1 cellular context compared by ENCODE assay signal in genomic region chr1:76961181-76961580, GRCh38.
TF ChIP-seq lines count a peak whose summit lies in the region.

No MANE protein-coding gene starts in this region.

TF ChIP-seq in SK-N-SH, 30 proteins besides CTCF, POLR2A, EP300 and RAD21 (continued from another document):
- TF ChIP-seq MAX (IDR thresholded peaks at IDR 0.05; ENCODE audit: low read depth) (0 out of 2 replicates have a peak, but pooled peaks have one; percentile 37), ELF1 (IDR thresholded peaks at IDR 0.05) (no peak), TEAD4 (IDR thresholded peaks at IDR 0.05; ENCODE audit: borderline replicate concordance, insufficient read depth) (0 out of 2 replicates have a peak, but pooled peaks have one; percentile 22), CHD2 (IDR thresholded peaks at IDR 0.05; ENCODE audit: low read length, partially characterized antibody) (no peak), NFIC (IDR thresholded peaks at IDR 0.05; ENCODE audit: borderline replicate concordance) (no peak), FOSL2 (IDR thresholded peaks at IDR 0.05; ENCODE audit: borderline replicate concordance, low read depth) (peak; percentile 49; the same call in 1 of the 2 replicates), GABPA (IDR thresholded peaks at IDR 0.05; ENCODE audit: low read depth) (no peak), RCOR1 (IDR thresholded peaks at IDR 0.05; ENCODE audit: low read length) (no peak)
- TF ChIP-seq, protein P1, sequence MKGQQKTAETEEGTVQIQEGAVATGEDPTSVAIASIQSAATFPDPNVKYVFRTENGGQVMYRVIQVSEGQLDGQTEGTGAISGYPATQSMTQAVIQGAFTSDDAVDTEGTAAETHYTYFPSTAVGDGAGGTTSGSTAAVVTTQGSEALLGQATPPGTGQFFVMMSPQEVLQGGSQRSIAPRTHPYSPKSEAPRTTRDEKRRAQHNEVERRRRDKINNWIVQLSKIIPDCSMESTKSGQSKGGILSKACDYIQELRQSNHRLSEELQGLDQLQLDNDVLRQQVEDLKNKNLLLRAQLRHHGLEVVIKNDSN (IDR thresholded peaks at IDR 0.05; ENCODE audit: borderline replicate concordance, low read depth), result no peak
- TF ChIP-seq, protein P2, sequence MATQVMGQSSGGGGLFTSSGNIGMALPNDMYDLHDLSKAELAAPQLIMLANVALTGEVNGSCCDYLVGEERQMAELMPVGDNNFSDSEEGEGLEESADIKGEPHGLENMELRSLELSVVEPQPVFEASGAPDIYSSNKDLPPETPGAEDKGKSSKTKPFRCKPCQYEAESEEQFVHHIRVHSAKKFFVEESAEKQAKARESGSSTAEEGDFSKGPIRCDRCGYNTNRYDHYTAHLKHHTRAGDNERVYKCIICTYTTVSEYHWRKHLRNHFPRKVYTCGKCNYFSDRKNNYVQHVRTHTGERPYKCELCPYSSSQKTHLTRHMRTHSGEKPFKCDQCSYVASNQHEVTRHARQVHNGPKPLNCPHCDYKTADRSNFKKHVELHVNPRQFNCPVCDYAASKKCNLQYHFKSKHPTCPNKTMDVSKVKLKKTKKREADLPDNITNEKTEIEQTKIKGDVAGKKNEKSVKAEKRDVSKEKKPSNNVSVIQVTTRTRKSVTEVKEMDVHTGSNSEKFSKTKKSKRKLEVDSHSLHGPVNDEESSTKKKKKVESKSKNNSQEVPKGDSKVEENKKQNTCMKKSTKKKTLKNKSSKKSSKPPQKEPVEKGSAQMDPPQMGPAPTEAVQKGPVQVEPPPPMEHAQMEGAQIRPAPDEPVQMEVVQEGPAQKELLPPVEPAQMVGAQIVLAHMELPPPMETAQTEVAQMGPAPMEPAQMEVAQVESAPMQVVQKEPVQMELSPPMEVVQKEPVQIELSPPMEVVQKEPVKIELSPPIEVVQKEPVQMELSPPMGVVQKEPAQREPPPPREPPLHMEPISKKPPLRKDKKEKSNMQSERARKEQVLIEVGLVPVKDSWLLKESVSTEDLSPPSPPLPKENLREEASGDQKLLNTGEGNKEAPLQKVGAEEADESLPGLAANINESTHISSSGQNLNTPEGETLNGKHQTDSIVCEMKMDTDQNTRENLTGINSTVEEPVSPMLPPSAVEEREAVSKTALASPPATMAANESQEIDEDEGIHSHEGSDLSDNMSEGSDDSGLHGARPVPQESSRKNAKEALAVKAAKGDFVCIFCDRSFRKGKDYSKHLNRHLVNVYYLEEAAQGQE (IDR thresholded peaks at IDR 0.05; ENCODE audit: low read depth, low read length), result no peak
